ENCODE assay signal across 24 cellular contexts in genomic region chr4:43547560-43547959, GRCh38.
DNase-seq lines count a peak whose midpoint lies in the region; ATAC-seq and TF ChIP-seq lines count a peak whose summit lies in the region.
"Had no signal": no experiment of that assay in that cellular context is flagged by ENCODE, and none has a peak within 500 bp of the region (broad histone marks: within the 10 kb centered on the region; RNA-seq: fewer than 3 reads in every experiment).

No MANE protein-coding gene starts in this region.

- no peak for TF ChIP-seq CTCF in esophagus squamous epithelium (IDR thresholded peaks at IDR 0.05)

- H3K27ac ChIP-seq in esophagus squamous epithelium: no peak overlapping the region
- H3K27ac ChIP-seq: 22Rv1, A549, BLaER1 had no signal

- TF ChIP-seq POLR2A in esophagus squamous epithelium (IDR thresholded peaks at IDR 0.05): no peak

- H3K27me3 ChIP-seq in esophagus squamous epithelium: no peaks in the 10 kb centered on the region
- H3K27me3 ChIP-seq: BE2C, BLaER1 had no signal

- H3K36me3 ChIP-seq in esophagus squamous epithelium: no peaks in the 10 kb centered on the region
- H3K36me3 ChIP-seq: BE2C, BLaER1 had no signal

- peaks cover 0 to 7% (median 0%) of the 10 kb centered on the region in 3 donors for H3K9me3 ChIP-seq in esophagus squamous epithelium
- H3K9me3 ChIP-seq: A549, BE2C had no signal

- WGBS in esophagus squamous epithelium, 2 donors: 36 to 40% methylated on average over 1 of the region's 1 CpG

- intact Hi-C loops in esophagus squamous epithelium (cut with DNase I): no loop called here

- no peak overlapping the region for H3K4me3 ChIP-seq in esophagus squamous epithelium
- H3K4me3 ChIP-seq: A549, BLaER1, GM12878 had no signal

- no peak for ATAC-seq in stimulated activated naive CD8-positive, alpha-beta T cell treated with anti-CD3 and anti-CD28 coated beads, Interleukin-15, Interleukin-2, amounts not matched to agents 100 U/mL and 50 U/mL, for 24 hours
- ATAC-seq in GM21529 (IDR thresholded peaks at IDR 0.05; ENCODE audit: unreplicated experiment): no peak
- ATAC-seq: A549, GM12878 had no signal

- no peaks in the 10 kb centered on the region for H3K4me1 ChIP-seq in esophagus squamous epithelium
- H3K4me1 ChIP-seq: A549, BE2C, BLaER1 had no signal

- DNase-seq in Ammon's horn (ENCODE audit: low spot score) (peak; percentile 12), NCI-H446 treated with DMSO at 0.1 percent for 48 hours (lab: John Stamatoyannopoulos, UW) (peak; percentile 56), middle frontal gyrus (ENCODE audit: extremely low spot score, low spot score) (peak; percentile 52), esophagus squamous epithelium (lab: John Stamatoyannopoulos, UW) (no peak)
- no peak for DNase-seq in stimulated activated naive CD8-positive, alpha-beta T cell treated with anti-CD3 and anti-CD28 coated beads, Interleukin-15, Interleukin-2, amounts not matched to agents 100 U/mL and 50 U/mL, for 24 hours
- DNase-seq: AML-193; BE2C; C1 segment of cervical spinal cord; CD4-positive, alpha-beta memory T cell; CD4-positive, CD25-positive, alpha-beta regulatory T cell; CD8-positive, alpha-beta memory T cell; COR-L47; DMS 273 treated with DMSO at 0.1 percent for 48 hours; DMS153; DMS53; DMS79; DND-41; EL; GDM1 had no signal

Comparison
In these comparisons a context has a peak if more than half of its experiments do, and no peak if none do; other contexts are left out.
1. DNase-seq: peak in Ammon's horn (single experiment), NCI-H446 treated with DMSO at 0.1 percent for 48 hours (single experiment) and middle frontal gyrus (single experiment); none in stimulated activated naive CD8-positive, alpha-beta T cell treated with anti-CD3 and anti-CD28 coated beads, Interleukin-15, Interleukin-2, amounts not matched to agents 100 U/mL and 50 U/mL, for 24 hours (single experiment) and esophagus squamous epithelium (single experiment).